Comparison of ENCODE assay signal across 18 cellular contexts in genomic region chr7:1900847-1901246, GRCh38.
"Had no signal": no experiment of that assay in that cellular context is flagged by ENCODE, and none has a peak within 500 bp of the region (broad histone marks: within the 10 kb centered on the region; RNA-seq: fewer than 3 reads in every experiment).

No MANE protein-coding gene starts in this region.

- H3K27ac ChIP-seq: brain microvascular endothelial cell, prostate gland, sigmoid colon, thoracic aorta, upper lobe of right lung had no signal

- H3K4me3 Mint-ChIP-seq: activated naive CD8-positive, alpha-beta T cell treated with anti-CD3 and anti-CD28 coated beads for 36 hours; activated T-helper 1 cell treated with anti-CD3 and anti-CD28 coated beads, Interleukin-12 subunit alpha, Interleukin-12 subunit beta, Interleukin-2, Interleukin-4 antibody, amounts not matched to agents 30 ng/mL and 10 ng/mL and 1 ng/mL, durations not matched to agents 14 hours and 24 hours and 36 hours; nephron had no signal

- H3K27me3 Mint-ChIP-seq: activated naive CD8-positive, alpha-beta T cell treated with anti-CD3 and anti-CD28 coated beads for 36 hours had no signal

- H3K4me1 Mint-ChIP-seq: activated naive CD8-positive, alpha-beta T cell treated with anti-CD3 and anti-CD28 coated beads for 36 hours; nephron had no signal

- H3K9me3 Mint-ChIP-seq: activated naive CD8-positive, alpha-beta T cell treated with anti-CD3 and anti-CD28 coated beads for 36 hours; activated T-helper 1 cell treated with anti-CD3 and anti-CD28 coated beads, Interleukin-12 subunit alpha, Interleukin-12 subunit beta, Interleukin-2, Interleukin-4 antibody, amounts not matched to agents 30 ng/mL and 10 ng/mL and 1 ng/mL, durations not matched to agents 14 hours and 24 hours and 36 hours; nephron had no signal

- H3K4me3 ChIP-seq: prostate gland, sigmoid colon, thoracic aorta, upper lobe of right lung had no signal

- H3K36me3 Mint-ChIP-seq: activated naive CD8-positive, alpha-beta T cell treated with anti-CD3 and anti-CD28 coated beads for 36 hours had no signal

- H3K27me3 ChIP-seq: brain microvascular endothelial cell, sigmoid colon, upper lobe of right lung had no signal

- H3K4me1 ChIP-seq: prostate gland, sigmoid colon, upper lobe of right lung had no signal

- H3K36me3 ChIP-seq: brain microvascular endothelial cell, prostate gland had no signal

- ATAC-seq: activated CD4-positive, CD25-positive, alpha-beta regulatory T cell treated with anti-CD3 and anti-CD28 coated beads, Interleukin-2, amount 50 U/mL, for 24 hours; upper lobe of right lung had no signal

- DNase-seq: activated CD4-positive, alpha-beta T cell treated with anti-CD3 and anti-CD28 coated beads, Interleukin-2, amount 50 U/mL, for 1 hour; activated naive CD8-positive, alpha-beta T cell treated with anti-CD3 and anti-CD28 coated beads for 36 hours; amygdala; brain microvascular endothelial cell; effector CD8-positive, alpha-beta T cell; foreskin melanocyte; head of caudate nucleus; mesenchymal stem cell; stimulated activated CD4-positive, alpha-beta T cell treated with anti-CD3 and anti-CD28 coated beads, Interleukin-1b, Interleukin-23, amount 100 ng/mL, for 48 hours; T-helper 1 cell; T1000 had no signal

- H3K9me3 ChIP-seq: prostate gland, sigmoid colon, thoracic aorta, upper lobe of right lung had no signal

- H3K27ac Mint-ChIP-seq: activated naive CD8-positive, alpha-beta T cell treated with anti-CD3 and anti-CD28 coated beads for 36 hours; activated T-helper 1 cell treated with anti-CD3 and anti-CD28 coated beads, Interleukin-12 subunit alpha, Interleukin-12 subunit beta, Interleukin-2, Interleukin-4 antibody, amounts not matched to agents 30 ng/mL and 10 ng/mL and 1 ng/mL, durations not matched to agents 14 hours and 24 hours and 36 hours; nephron had no signal
